ENCODE assay signal across 8 cellular contexts in genomic region chr14:31934767-31935266, GRCh38.
DNase-seq lines count a peak whose midpoint lies in the region; ATAC-seq and TF ChIP-seq lines count a peak whose summit lies in the region.

No MANE protein-coding gene starts in this region.

- no peak for ATAC-seq in HG03439 (IDR thresholded peaks at IDR 0.05; ENCODE audit: unreplicated experiment)
- ATAC-seq in GM21526 (IDR thresholded peaks at IDR 0.05; ENCODE audit: low FRiP score, unreplicated experiment) = no peak
- no peak for ATAC-seq in HG03432 (IDR thresholded peaks at IDR 0.05; ENCODE audit: unreplicated experiment)

- H2AFZ ChIP-seq in OCI-LY7 (ENCODE audit: low read length) (no peak overlapping the region), neuronal stem cell (ENCODE audit: low read length) (peak overlapping the region; percentile 62)

- DNase-seq in Ammon's horn (ENCODE audit: low spot score) = peak; percentile 72
- DNase-seq in OCI-LY7 (ENCODE audit: low spot score) = no peak
- peak; percentile 27 for DNase-seq in fibroblast of gingiva (ENCODE audit: low read depth)
- no peak for DNase-seq in neuronal stem cell (ENCODE audit: low spot score)

- no CpG with 5 or more reads among the region's 4 CpGs for WGBS in neuronal stem cell (ENCODE audit: extremely low coverage in 2 of 2, insufficient read length in 2 of 2, insufficient replicate concordance in 1 of 2), 2 donors

- TF ChIP-seq CTCF in OCI-LY7 (conservative IDR thresholded peaks at IDR 0.05; ENCODE audit: low read length) = 0 out of 2 replicates have a peak, but pooled peaks have one; percentile 28

- H2BK5ac ChIP-seq in neuronal stem cell (ENCODE audit: low read length) = no peak overlapping the region

- no peaks in the 10 kb centered on the region for H4K20me1 ChIP-seq in OCI-LY7 (ENCODE audit: insufficient read depth, low read length)

- H3K4me2 ChIP-seq in OCI-LY7 (ENCODE audit: low read length) (no peak overlapping the region), neuronal stem cell (ENCODE audit: insufficient read depth, low read length, poor library complexity, severe bottlenecking) (no peak overlapping the region)

- H2AK5ac ChIP-seq in neuronal stem cell (ENCODE audit: low read depth, low read length) = no peak overlapping the region

- H3K4me3 ChIP-seq in HUES48 (ENCODE audit: low read depth, low read length) (0 out of 2 replicates have a peak overlapping the region, but pooled peaks have one; percentile 9), OCI-LY7 (ENCODE audit: low read depth, low read length, poor library complexity, severe bottlenecking) (no peak overlapping the region), neuronal stem cell (ENCODE audit: low read length in 2 of 2) (no peak overlapping the region)

- no peak overlapping the region for H3K18ac ChIP-seq in neuronal stem cell (ENCODE audit: low read length)

- no TSS peak for BruUV-seq in OCI-LY7 (replicated peaks; lab: Mats Ljungman, UMichigan)

- H2BK12ac ChIP-seq in neuronal stem cell (ENCODE audit: low read length) = no peak overlapping the region

- H3K9me2 ChIP-seq in OCI-LY7 (ENCODE audit: insufficient read depth, low read length) = no peaks in the 10 kb centered on the region

- H2BK15ac ChIP-seq in neuronal stem cell (ENCODE audit: low read length) = no peak overlapping the region

- peaks cover 28% of the 10 kb centered on the region for H3K4me1 ChIP-seq in HUES48 (ENCODE audit: control insufficient read depth, insufficient read depth, low read length)
- H3K4me1 ChIP-seq in OCI-LY7 (ENCODE audit: insufficient read depth, low read length, poor library complexity, severe bottlenecking) = no peaks in the 10 kb centered on the region
- peaks cover 6 to 7% of the 10 kb centered on the region in 2 donors for H3K4me1 ChIP-seq in neuronal stem cell (ENCODE audit: control insufficient read depth in 2 of 2, insufficient read depth in 1 of 2, low read depth in 1 of 2, low read length in 2 of 2)

- H3K36me3 ChIP-seq in HUES48 (ENCODE audit: control insufficient read depth, insufficient read depth, low read length) (no peaks in the 10 kb centered on the region), OCI-LY7 (ENCODE audit: insufficient read depth, low read length) (no peaks in the 10 kb centered on the region), neuronal stem cell (replicated peaks in 1 of 2; ENCODE audit: control insufficient read depth in 2 of 2, insufficient read depth in 2 of 2, low read length in 2 of 2) (no peaks in the 10 kb centered on the region)

- POLR2A ChIA-PET in OCI-LY7 (lab: Charles Lee) = interaction anchor here (0.6 kb wide), 1 partner anchor 39 kb away, joined by 3 read pairs; no protein-coding TSS in a partner anchor

- H3K9ac ChIP-seq in HUES48 (ENCODE audit: low read depth, low read length) (no peak overlapping the region), neuronal stem cell (ENCODE audit: low read depth, low read length, poor library complexity) (no peak overlapping the region)

- no peaks in the 10 kb centered on the region for H3K79me1 ChIP-seq in neuronal stem cell (ENCODE audit: low read depth, low read length)

- H3K27ac ChIP-seq in HUES48 (ENCODE audit: low read depth, low read length) (peak overlapping the region; percentile 36), OCI-LY7 (ENCODE audit: low read depth, low read length, poor library complexity, severe bottlenecking) (no peak overlapping the region), neuronal stem cell (replicated peaks; ENCODE audit: low read length) (no peak overlapping the region)

- no peak overlapping the region for H2BK120ac ChIP-seq in neuronal stem cell (ENCODE audit: low read depth, low read length)

- H3K14ac ChIP-seq in neuronal stem cell (ENCODE audit: low read length) = no peak overlapping the region

- no peak overlapping the region for H3K23ac ChIP-seq in neuronal stem cell (ENCODE audit: low read depth, low read length, poor library complexity)

- H3K79me2 ChIP-seq in OCI-LY7 (ENCODE audit: insufficient read depth, low read depth, low read length) = no peaks in the 10 kb centered on the region

- H3K9me3 ChIP-seq in HUES48 (ENCODE audit: control insufficient read depth, insufficient read depth, low read length) = no peaks in the 10 kb centered on the region
- no peaks in the 10 kb centered on the region for H3K9me3 ChIP-seq in OCI-LY7 (ENCODE audit: low read length)
- no peaks in the 10 kb centered on the region for H3K9me3 ChIP-seq in neuronal stem cell (replicated peaks in 1 of 2; ENCODE audit: control insufficient read depth in 2 of 2, insufficient read depth in 1 of 2, low read depth in 1 of 2, low read length in 2 of 2)

- H4K8ac ChIP-seq in neuronal stem cell (ENCODE audit: low read depth, low read length) = no peak overlapping the region

- CTCF ChIA-PET in OCI-LY7 (lab: Charles Lee; ENCODE audit: unreplicated experiment) = no interaction called here

- intact Hi-C loops in OCI-LY7 (cut with micrococcal nuclease; ENCODE audit: unreplicated experiment) = no loop called here

- no peaks in the 10 kb centered on the region for H3K27me3 ChIP-seq in HUES48 (ENCODE audit: control insufficient read depth, insufficient read depth, low read length)
- H3K27me3 ChIP-seq in neuronal stem cell (ENCODE audit: control insufficient read depth in 3 of 3, insufficient read depth in 3 of 3, low read depth in 1 of 3, low read length in 3 of 3) = no peaks in the 10 kb centered on the region

- H3K4ac ChIP-seq in neuronal stem cell (ENCODE audit: low read length) = no peak overlapping the region

- H4K91ac ChIP-seq in neuronal stem cell (ENCODE audit: low read depth, low read length, poor library complexity) = no peak overlapping the region

Comparison
In these comparisons a context has a peak if more than half of its experiments do, and no peak if none do; other contexts are left out.
1. DNase-seq: peak in Ammon's horn (single experiment) and fibroblast of gingiva (single experiment); none in OCI-LY7 (single experiment) and neuronal stem cell (single experiment).